Comparison of ENCODE assay signal across 10 cellular contexts in genomic region chr3:111610612-111611054, GRCh38. TPM values are rescaled to one million over a fixed set of nuclear protein-coding genes. Genes with fewer than 3 reads are reported as not detected.
A peak's percentile ranks its signal among the peaks of the same experiment; 100 is the strongest.
DNase-seq lines count a peak whose midpoint lies in the region; ATAC-seq, FAIRE-seq and TF ChIP-seq lines count a peak whose summit lies in the region.
"Had no signal": no experiment of that assay in that cellular context is flagged by ENCODE, and none has a peak within 500 bp of the region (broad histone marks: within the 10 kb centered on the region; RNA-seq: fewer than 3 reads in every experiment).

No MANE protein-coding gene starts in this region.

- H3K27ac Mint-ChIP-seq in activated T-helper 17 cell treated with anti-CD3 and anti-CD28 coated beads, Interleukin-2, amount 50 U/mL, for 72 hours: peak overlapping the region; percentile 99

- H3K9me3 Mint-ChIP-seq in activated T-helper 17 cell treated with anti-CD3 and anti-CD28 coated beads, Interleukin-2, amount 50 U/mL, for 72 hours: peaks cover 6% of the 10 kb centered on the region

- peak; percentile 5 for ATAC-seq in HG03521 (IDR thresholded peaks at IDR 0.05; ENCODE audit: unreplicated experiment)
- ATAC-seq in activated T-helper 17 cell treated with anti-CD3 and anti-CD28 coated beads, Interleukin-2, amount 50 U/mL, for 72 hours (replicated peaks): peak; percentile 52
- ATAC-seq in sciatic nerve: no peak

- H3K4me3 ChIP-seq in SJCRH30: no peak overlapping the region

- peak; percentile 68 for DNase-seq in stimulated activated CD4-positive, alpha-beta T cell treated with anti-CD3 and anti-CD28 coated beads, Interleukin-1b, Interleukin-23, amount 100 ng/mL, for 48 hours
- no peak for DNase-seq in stimulated activated CD4-positive, alpha-beta T cell treated with anti-CD3 and anti-CD28 coated beads, Interleukin-2, amount 100 ng/mL, for 48 hours
- DNase-seq in DMS 273 (lab: John Stamatoyannopoulos, UW; ENCODE audit: unreplicated experiment): no peak
- DNase-seq in GM12891 (ENCODE audit: insufficient read length, low spot score): no peak
- DNase-seq in SJCRH30: no peak
- no peak for DNase-seq in sciatic nerve (ENCODE audit: low spot score)

- no peaks in the 10 kb centered on the region for H3K4me1 ChIP-seq in SJCRH30

- no peaks in the 10 kb centered on the region for H3K27me3 ChIP-seq in SJCRH30

- no peak overlapping the region for H3K27ac ChIP-seq in SJCRH30
- H3K27ac ChIP-seq: C4-2B had no signal

- H3K36me3 Mint-ChIP-seq in activated T-helper 17 cell treated with anti-CD3 and anti-CD28 coated beads, Interleukin-2, amount 50 U/mL, for 72 hours (ENCODE audit: low read depth): peaks cover 93% of the 10 kb centered on the region

- peak overlapping the region; percentile 88 for H3K4me3 Mint-ChIP-seq in activated T-helper 17 cell treated with anti-CD3 and anti-CD28 coated beads, Interleukin-2, amount 50 U/mL, for 72 hours

- FAIRE-seq in GM12891 (lab: Jason Lieb, UNC): no peak

- H3K36me3 ChIP-seq in SJCRH30: no peaks in the 10 kb centered on the region

- no peak for TF ChIP-seq POLR2A in GM12891 (IDR thresholded peaks at IDR 0.05; ENCODE audit: low read depth, low read length)

- intact Hi-C loops in sciatic nerve (cut with DNase I): no loop called here

- H3K4me1 Mint-ChIP-seq in activated T-helper 17 cell treated with anti-CD3 and anti-CD28 coated beads, Interleukin-2, amount 50 U/mL, for 72 hours: peaks cover 78% of the 10 kb centered on the region

- H3K27me3 Mint-ChIP-seq in activated T-helper 17 cell treated with anti-CD3 and anti-CD28 coated beads, Interleukin-2, amount 50 U/mL, for 72 hours: no peaks in the 10 kb centered on the region

- H3K9me3 ChIP-seq in SJCRH30 (replicated peaks): no peaks in the 10 kb centered on the region; the same call in 1 of the 2 replicates

TF ChIP-seq in GM12891, 5 proteins besides CTCF, POLR2A, EP300 and RAD21:
- TF ChIP-seq SPI1 (IDR thresholded peaks at IDR 0.05; ENCODE audit: low read depth, low read length) (no peak), PAX5 (IDR thresholded peaks at IDR 0.05; ENCODE audit: insufficient read depth, low read length, severe bottlenecking) (no peak), POU2F2 (IDR thresholded peaks at IDR 0.05; ENCODE audit: low read depth, low read length) (no peak), TAF1 (IDR thresholded peaks at IDR 0.05; ENCODE audit: low read depth, low read length) (no peak), POLR2AphosphoS5 (IDR thresholded peaks at IDR 0.05; ENCODE audit: low read depth, low read length) (no peak)

RNA-seq across cellular contexts. Expression of gene ZBED2, which starts 15.5 kb away (rescaled TPM):
- total RNA-seq in activated T-helper 17 cell treated with anti-CD3 and anti-CD28 coated beads, Interleukin-2, amount 50 U/mL, for 72 hours: 100 to 1,000 TPM; 429 to 664 TPM
- 0.77 TPM for polyA plus RNA-seq in GM12891 (2012; ENCODE audit: low read depth, missing spikeins)
- total RNA-seq in SJCRH30 (2014; rRNA removed; shearing (Covaris generic)): not detected in 2 replicates
- not detected for total RNA-seq in sciatic nerve
- total RNA-seq: fibroblast of villous mesenchyme had no signal

Comparison
In these comparisons a context has a peak if more than half of its experiments do, and no peak if none do; other contexts are left out.
1. RNA of gene ZBED2, which starts 15.5 kb away (total RNA-seq): 429 to 664 TPM in activated T-helper 17 cell treated with anti-CD3 and anti-CD28 coated beads, Interleukin-2, amount 50 U/mL, for 72 hours; not detected in SJCRH30 and not detected in sciatic nerve (single experiment); every median in the first group is over 100 times any median in the second.